ENCODE assay signal across 6 cellular contexts in the genomic region with DNA sequence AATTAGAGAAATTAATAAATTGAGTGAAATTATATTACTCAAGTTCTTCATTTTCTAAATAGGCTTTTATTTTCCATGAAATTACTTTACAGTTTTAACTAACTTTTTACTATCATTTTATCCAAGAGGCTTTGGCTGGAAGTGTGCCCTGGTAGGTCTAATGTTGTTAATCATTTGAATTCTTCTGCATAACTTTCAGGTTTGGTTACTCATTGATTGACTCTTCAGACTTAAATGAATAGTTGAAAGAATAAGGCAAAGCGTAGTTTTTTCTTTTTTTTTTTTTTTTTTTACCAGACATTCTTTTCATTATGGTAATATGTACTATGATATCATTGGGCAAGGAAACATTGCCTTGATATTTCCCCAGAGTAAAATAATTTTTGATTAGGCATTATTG.
"Had no signal": no experiment of that assay in that cellular context is flagged by ENCODE, and none has a peak within 500 bp of the region (broad histone marks: within the 10 kb centered on the region; RNA-seq: fewer than 3 reads in every experiment).

No MANE protein-coding gene starts in this region.

- H3K4me3 ChIP-seq: GM23338, K562 had no signal

- DNase-seq: H9, HCEC 1CT, IMR-90, KG1 had no signal

- ATAC-seq: GM23338, K562 had no signal
